ENCODE assay signal across 1 cellular context in the genomic region with DNA sequence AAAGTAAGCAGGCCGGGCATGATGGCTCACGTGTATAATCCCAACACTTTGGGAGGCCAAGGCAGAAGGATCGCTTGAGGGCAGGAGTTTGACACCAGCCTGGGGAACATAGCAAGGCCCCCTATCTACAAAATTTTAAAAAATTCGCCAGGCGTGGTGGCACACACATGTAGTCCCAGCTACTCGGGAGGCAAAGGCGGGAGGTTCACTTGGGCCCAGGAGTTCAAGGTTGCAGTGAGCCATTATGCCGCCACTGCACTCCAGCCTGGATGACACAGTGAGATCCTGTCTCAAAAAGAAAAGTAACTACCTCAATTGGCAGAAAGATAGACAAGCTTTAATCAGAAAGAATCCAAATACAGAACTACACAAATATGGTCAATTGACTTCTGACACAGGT.
TF ChIP-seq lines count a peak whose summit lies in the region.

No MANE protein-coding gene starts in this region.

TF ChIP-seq in HepG2, 621 proteins besides CTCF, POLR2A, EP300 and RAD21:
- TF ChIP-seq, protein P1, sequence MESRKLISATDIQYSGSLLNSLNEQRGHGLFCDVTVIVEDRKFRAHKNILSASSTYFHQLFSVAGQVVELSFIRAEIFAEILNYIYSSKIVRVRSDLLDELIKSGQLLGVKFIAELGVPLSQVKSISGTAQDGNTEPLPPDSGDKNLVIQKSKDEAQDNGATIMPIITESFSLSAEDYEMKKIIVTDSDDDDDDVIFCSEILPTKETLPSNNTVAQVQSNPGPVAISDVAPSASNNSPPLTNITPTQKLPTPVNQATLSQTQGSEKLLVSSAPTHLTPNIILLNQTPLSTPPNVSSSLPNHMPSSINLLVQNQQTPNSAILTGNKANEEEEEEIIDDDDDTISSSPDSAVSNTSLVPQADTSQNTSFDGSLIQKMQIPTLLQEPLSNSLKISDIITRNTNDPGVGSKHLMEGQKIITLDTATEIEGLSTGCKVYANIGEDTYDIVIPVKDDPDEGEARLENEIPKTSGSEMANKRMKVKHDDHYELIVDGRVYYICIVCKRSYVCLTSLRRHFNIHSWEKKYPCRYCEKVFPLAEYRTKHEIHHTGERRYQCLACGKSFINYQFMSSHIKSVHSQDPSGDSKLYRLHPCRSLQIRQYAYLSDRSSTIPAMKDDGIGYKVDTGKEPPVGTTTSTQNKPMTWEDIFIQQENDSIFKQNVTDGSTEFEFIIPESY (CRISPR knock-in tag; IDR thresholded peaks at IDR 0.05) = peak; percentile 76
- TF ChIP-seq TBX3 (IDR thresholded peaks at IDR 0.05; ENCODE audit: borderline replicate concordance) (no peak), ZNF460 (CRISPR knock-in tag; IDR thresholded peaks at IDR 0.05; ENCODE audit: borderline replicate concordance) (peak; percentile 78; the same call in 1 of the 2 replicates)
